In the genomic region with DNA sequence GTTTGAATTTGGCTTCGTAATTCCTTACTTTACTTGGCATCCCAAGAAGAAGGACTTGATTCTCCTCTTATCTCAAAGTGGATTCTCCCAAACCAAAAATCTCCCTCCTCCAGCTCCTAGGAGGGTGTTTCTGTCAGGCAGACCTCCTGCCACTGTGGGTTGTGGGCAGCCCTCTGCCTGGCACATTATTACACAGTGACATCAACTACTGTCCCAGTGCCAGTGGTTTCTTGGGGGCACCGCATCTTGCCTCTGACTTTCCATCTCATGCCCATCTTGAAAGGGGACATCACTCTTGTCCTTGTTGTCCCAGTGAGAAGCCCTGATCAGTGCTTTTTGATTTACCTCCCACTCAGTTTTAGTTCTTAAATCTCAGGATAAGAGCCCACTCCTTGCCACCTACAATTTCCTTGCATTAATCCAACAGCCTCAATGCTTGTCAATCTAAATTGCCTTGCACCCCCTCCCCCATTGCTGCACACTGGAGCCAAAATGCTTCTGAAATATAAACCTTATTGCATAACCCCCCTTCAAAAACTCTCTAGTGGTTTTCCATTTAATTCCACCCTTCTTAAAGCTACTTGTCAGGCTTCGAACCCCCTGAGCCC, we compare ENCODE assay signal across 21 cellular contexts.
A peak's percentile ranks its signal among the peaks of the same experiment; 100 is the strongest.
DNase-seq lines count a peak whose midpoint lies in the region; ATAC-seq and TF ChIP-seq lines count a peak whose summit lies in the region.
"Had no signal": no experiment of that assay in that cellular context is flagged by ENCODE, and none has a peak within 500 bp of the region (broad histone marks: within the 10 kb centered on the region; RNA-seq: fewer than 3 reads in every experiment).

No MANE protein-coding gene starts in this region.

- H3K9me3 Mint-ChIP-seq in CD4-positive, CD25-positive, alpha-beta regulatory T cell = no peaks in the 10 kb centered on the region
- H3K9me3 Mint-ChIP-seq in activated T-helper 17 cell treated with anti-CD3 and anti-CD28 coated beads, Interleukin-2, amount 50 U/mL, for 72 hours = no peaks in the 10 kb centered on the region
- no peaks in the 10 kb centered on the region for H3K9me3 Mint-ChIP-seq in neural crest cell

- peaks cover 94% of the 10 kb centered on the region for H4K20me1 ChIP-seq in BLaER1

- H3K36me3 Mint-ChIP-seq in CD4-positive, CD25-positive, alpha-beta regulatory T cell = peaks cover 2% of the 10 kb centered on the region
- peaks cover 4% of the 10 kb centered on the region for H3K36me3 Mint-ChIP-seq in activated T-helper 17 cell treated with anti-CD3 and anti-CD28 coated beads, Interleukin-2, amount 50 U/mL, for 72 hours (ENCODE audit: low read depth)
- no peaks in the 10 kb centered on the region for H3K36me3 Mint-ChIP-seq in neural crest cell (ENCODE audit: low read depth)

- no peaks in the 10 kb centered on the region for H3K9me3 ChIP-seq in BLaER1
- H3K9me3 ChIP-seq in CD4-positive, CD25-positive, alpha-beta regulatory T cell (ENCODE audit: control insufficient read depth in 2 of 2, low read length in 2 of 2) = no peaks in the 10 kb centered on the region
- H3K9me3 ChIP-seq in gastrocnemius medialis = no peaks in the 10 kb centered on the region
- H3K9me3 ChIP-seq in right cardiac atrium (ENCODE audit: control insufficient read depth, low read length) = no peaks in the 10 kb centered on the region
- H3K9me3 ChIP-seq: mucosa of descending colon, tibial nerve had no signal

- H3K4me3 Mint-ChIP-seq in CD4-positive, CD25-positive, alpha-beta regulatory T cell = peak overlapping the region in 1 of 4 donors; percentile 72
- no peak overlapping the region for H3K4me3 Mint-ChIP-seq in activated T-helper 17 cell treated with anti-CD3 and anti-CD28 coated beads, Interleukin-2, amount 50 U/mL, for 72 hours
- H3K4me3 Mint-ChIP-seq in neural crest cell = no peak overlapping the region

- H3K4me1 ChIP-seq in BLaER1 (peaks cover 84% of the 10 kb centered on the region), gastrocnemius medialis (peaks cover 72 to 73% of the 10 kb centered on the region in 2 donors), right cardiac atrium (ENCODE audit: control insufficient read depth, insufficient read depth, low read length) (peaks cover 10% of the 10 kb centered on the region)
- H3K4me1 ChIP-seq in CD4-positive, CD25-positive, alpha-beta regulatory T cell (ENCODE audit: control insufficient read depth, insufficient read depth, low read length, poor library complexity, severe bottlenecking) = peaks cover 8% of the 10 kb centered on the region

- H3K4me2 ChIP-seq in BLaER1 = peak overlapping the region; percentile 84

- no peak overlapping the region for H3K9ac ChIP-seq in BLaER1

- intact Hi-C loops in gastrocnemius medialis (cut with DNase I; ENCODE audit: low total_unique reads) = loop anchor here (2.0 kb wide), 1 partner anchor 21 kb away; no protein-coding TSS in a partner anchor
- intact Hi-C loops in right cardiac atrium (cut with DNase I) = no loop called here

- TF ChIP-seq POLR2A in gastrocnemius medialis (IDR thresholded peaks at IDR 0.05) = no peak

- in situ Hi-C loops in gastrocnemius medialis (cut with MboI; ENCODE audit: low sequenced_read_pairs in 4 of 4) = no loop called here

- H3K27me3 Mint-ChIP-seq in CD4-positive, CD25-positive, alpha-beta regulatory T cell = no peaks in the 10 kb centered on the region
- H3K27me3 Mint-ChIP-seq in activated T-helper 17 cell treated with anti-CD3 and anti-CD28 coated beads, Interleukin-2, amount 50 U/mL, for 72 hours = no peaks in the 10 kb centered on the region
- H3K27me3 Mint-ChIP-seq in neural crest cell (ENCODE audit: low read depth) = no peaks in the 10 kb centered on the region

- H3K36me3 ChIP-seq in BLaER1 = no peaks in the 10 kb centered on the region
- no peaks in the 10 kb centered on the region for H3K36me3 ChIP-seq in CD4-positive, CD25-positive, alpha-beta regulatory T cell (ENCODE audit: control insufficient read depth, insufficient read depth, low read length)
- H3K36me3 ChIP-seq in gastrocnemius medialis = no peaks in the 10 kb centered on the region
- H3K36me3 ChIP-seq: tibial nerve had no signal

- no peak overlapping the region for H3K4me3 ChIP-seq in BLaER1
- H3K4me3 ChIP-seq in CD4-positive, CD25-positive, alpha-beta regulatory T cell (ENCODE audit: low read depth, low read length) = no peak overlapping the region
- H3K4me3 ChIP-seq in gastrocnemius medialis = no peak overlapping the region
- H3K4me3 ChIP-seq in right cardiac atrium (ENCODE audit: low read length) = no peak overlapping the region
- H3K4me3 ChIP-seq: mucosa of descending colon, tibial nerve had no signal

- no peak overlapping the region for H3K27ac ChIP-seq in BLaER1
- H3K27ac ChIP-seq in CD4-positive, CD25-positive, alpha-beta regulatory T cell (ENCODE audit: insufficient read depth, low read length, poor library complexity, severe bottlenecking) = no peak overlapping the region
- peak overlapping the region in 2 of 4 donors; percentile 60 to 61 for H3K27ac ChIP-seq in gastrocnemius medialis
- no peak overlapping the region for H3K27ac ChIP-seq in right cardiac atrium (ENCODE audit: low read length)
- H3K27ac ChIP-seq: tibial nerve had no signal

- H3K27ac Mint-ChIP-seq in CD4-positive, CD25-positive, alpha-beta regulatory T cell = peak overlapping the region; percentile 26 to 86 (median 57)
- peak overlapping the region; percentile 16 for H3K27ac Mint-ChIP-seq in activated T-helper 17 cell treated with anti-CD3 and anti-CD28 coated beads, Interleukin-2, amount 50 U/mL, for 72 hours
- H3K27ac Mint-ChIP-seq in neural crest cell (ENCODE audit: unreplicated experiment) = peak overlapping the region; percentile 21

- no peak for ATAC-seq in CD4-positive, CD25-positive, alpha-beta regulatory T cell (ENCODE audit: low read depth in 2 of 2)
- ATAC-seq in activated T-helper 17 cell treated with anti-CD3 and anti-CD28 coated beads, Interleukin-2, amount 50 U/mL, for 72 hours (replicated peaks) = no peak
- ATAC-seq in gastrocnemius medialis (no peak), right cardiac atrium (no peak), GM21723 (IDR thresholded peaks at IDR 0.05; ENCODE audit: unreplicated experiment) (no peak)
- ATAC-seq: esophagus mucosa, mucosa of descending colon, sciatic nerve had no signal

- no peak for TF ChIP-seq CTCF in neural crest cell (conservative IDR thresholded peaks at IDR 0.05)
- no peak for TF ChIP-seq CTCF in gastrocnemius medialis (IDR thresholded peaks at IDR 0.05 in 4 of 5, conservative IDR thresholded peaks at IDR 0.05 in 1 of 5)

- 87% methylated on average over 3 of the region's 3 CpGs for WGBS in right cardiac atrium

- DNase-seq in CD4-positive, CD25-positive, alpha-beta regulatory T cell = no peak
- DNase-seq in neural crest cell (ENCODE audit: low read depth, low spot score) = no peak
- no peak for DNase-seq in gastrocnemius medialis
- no peak for DNase-seq in right cardiac atrium
- DNase-seq: AML-193; effector CD4-positive, alpha-beta T cell; Kasumi-1; mucosa of descending colon; NCI-H1092 treated with DMSO at 0.1 percent for 48 hours; NCI-H2081; NCI-H526; occipital lobe; SHP77; stimulated activated naive CD4-positive, alpha-beta T cell treated with Interleukin-2 at 50 U/mL for 16 hours; T-helper 1 cell had no signal

- H3K4me1 Mint-ChIP-seq in CD4-positive, CD25-positive, alpha-beta regulatory T cell = peaks cover 20 to 34% (median 27%) of the 10 kb centered on the region in 4 donors
- peaks cover 16% of the 10 kb centered on the region for H3K4me1 Mint-ChIP-seq in activated T-helper 17 cell treated with anti-CD3 and anti-CD28 coated beads, Interleukin-2, amount 50 U/mL, for 72 hours
- H3K4me1 Mint-ChIP-seq in neural crest cell = peaks cover 31% of the 10 kb centered on the region

- H3K27me3 ChIP-seq in BLaER1 = no peaks in the 10 kb centered on the region
- H3K27me3 ChIP-seq in CD4-positive, CD25-positive, alpha-beta regulatory T cell (ENCODE audit: control insufficient read depth, insufficient read depth, low read length) = no peaks in the 10 kb centered on the region
- no peaks in the 10 kb centered on the region for H3K27me3 ChIP-seq in gastrocnemius medialis
- H3K27me3 ChIP-seq in right cardiac atrium (ENCODE audit: control insufficient read depth, insufficient read depth) = no peaks in the 10 kb centered on the region
- H3K27me3 ChIP-seq: tibial nerve had no signal
